In the genomic region with DNA sequence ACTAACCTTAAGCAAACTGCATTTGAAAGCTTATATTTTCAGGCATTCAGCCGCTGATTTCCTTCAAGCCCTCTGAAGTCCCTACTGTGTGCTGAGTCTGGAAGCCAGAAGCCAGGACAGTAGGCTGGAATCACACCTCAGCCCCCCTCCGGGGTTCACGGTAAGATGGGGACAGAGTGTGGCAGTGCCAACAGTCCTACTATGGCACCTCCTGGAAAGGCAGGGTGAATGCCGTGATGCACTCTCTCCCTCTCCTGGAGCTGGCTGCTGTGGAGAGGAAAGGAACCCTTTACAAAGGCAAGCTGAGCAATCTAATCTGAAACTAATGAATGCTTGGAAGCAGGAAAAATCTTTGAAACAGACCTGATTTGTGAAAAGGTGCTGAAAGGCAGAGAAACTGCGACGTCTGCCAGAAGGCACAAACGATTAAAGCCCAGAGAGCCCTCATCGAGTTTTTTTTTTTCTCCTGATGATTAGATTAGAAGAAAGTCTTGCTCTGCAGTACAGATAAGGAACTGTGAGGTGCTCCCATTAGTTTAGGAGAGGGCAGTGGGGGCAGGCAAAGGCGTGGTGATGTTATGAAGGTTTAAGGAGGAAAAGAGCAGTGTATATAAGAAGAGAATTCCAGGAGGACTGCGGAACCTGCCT, we compare ENCODE assay signal across 2 cellular contexts.
TF ChIP-seq lines count a peak whose summit lies in the region.

No MANE protein-coding gene starts in this region.

TF ChIP-seq in HepG2, 621 proteins besides CTCF, POLR2A, EP300 and RAD21:
- TF ChIP-seq MXD4 (CRISPR knock-in tag; IDR thresholded peaks at IDR 0.05) (no peak), ZKSCAN1 (IDR thresholded peaks at IDR 0.05; ENCODE audit: low read length) (0 out of 2 replicates have a peak, but pooled peaks have one; percentile 16)

TF ChIP-seq in K562, 482 proteins besides CTCF, POLR2A, EP300 and RAD21:
- TF ChIP-seq, protein P1, sequence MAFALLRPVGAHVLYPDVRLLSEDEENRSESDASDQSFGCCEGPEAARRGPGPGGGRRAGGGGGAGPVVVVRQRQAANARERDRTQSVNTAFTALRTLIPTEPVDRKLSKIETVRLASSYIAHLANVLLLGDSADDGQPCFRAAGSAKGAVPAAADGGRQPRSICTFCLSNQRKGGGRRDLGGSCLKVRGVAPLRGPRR (CRISPR knock-in tag; IDR thresholded peaks at IDR 0.05) = no peak
- no peak for TF ChIP-seq IFI16 (CRISPR knock-in tag; IDR thresholded peaks at IDR 0.05)
- no peak for TF ChIP-seq ASH1L (IDR thresholded peaks at IDR 0.05; ENCODE audit: borderline replicate concordance, low read depth, partially characterized antibody)
- TF ChIP-seq STAG1 (CRISPR knock-in tag; IDR thresholded peaks at IDR 0.05; ENCODE audit: borderline replicate concordance) = no peak
- TF ChIP-seq CC2D1A (IDR thresholded peaks at IDR 0.05) = no peak
- TF ChIP-seq, protein P2, sequence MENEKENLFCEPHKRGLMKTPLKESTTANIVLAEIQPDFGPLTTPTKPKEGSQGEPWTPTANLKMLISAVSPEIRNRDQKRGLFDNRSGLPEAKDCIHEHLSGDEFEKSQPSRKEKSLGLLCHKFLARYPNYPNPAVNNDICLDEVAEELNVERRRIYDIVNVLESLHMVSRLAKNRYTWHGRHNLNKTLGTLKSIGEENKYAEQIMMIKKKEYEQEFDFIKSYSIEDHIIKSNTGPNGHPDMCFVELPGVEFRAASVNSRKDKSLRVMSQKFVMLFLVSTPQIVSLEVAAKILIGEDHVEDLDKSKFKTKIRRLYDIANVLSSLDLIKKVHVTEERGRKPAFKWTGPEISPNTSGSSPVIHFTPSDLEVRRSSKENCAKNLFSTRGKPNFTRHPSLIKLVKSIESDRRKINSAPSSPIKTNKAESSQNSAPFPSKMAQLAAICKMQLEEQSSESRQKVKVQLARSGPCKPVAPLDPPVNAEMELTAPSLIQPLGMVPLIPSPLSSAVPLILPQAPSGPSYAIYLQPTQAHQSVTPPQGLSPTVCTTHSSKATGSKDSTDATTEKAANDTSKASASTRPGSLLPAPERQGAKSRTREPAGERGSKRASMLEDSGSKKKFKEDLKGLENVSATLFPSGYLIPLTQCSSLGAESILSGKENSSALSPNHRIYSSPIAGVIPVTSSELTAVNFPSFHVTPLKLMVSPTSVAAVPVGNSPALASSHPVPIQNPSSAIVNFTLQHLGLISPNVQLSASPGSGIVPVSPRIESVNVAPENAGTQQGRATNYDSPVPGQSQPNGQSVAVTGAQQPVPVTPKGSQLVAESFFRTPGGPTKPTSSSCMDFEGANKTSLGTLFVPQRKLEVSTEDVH (IDR thresholded peaks at IDR 0.05; ENCODE audit: low read depth, partially characterized antibody) = no peak
- TF ChIP-seq, protein P3, sequence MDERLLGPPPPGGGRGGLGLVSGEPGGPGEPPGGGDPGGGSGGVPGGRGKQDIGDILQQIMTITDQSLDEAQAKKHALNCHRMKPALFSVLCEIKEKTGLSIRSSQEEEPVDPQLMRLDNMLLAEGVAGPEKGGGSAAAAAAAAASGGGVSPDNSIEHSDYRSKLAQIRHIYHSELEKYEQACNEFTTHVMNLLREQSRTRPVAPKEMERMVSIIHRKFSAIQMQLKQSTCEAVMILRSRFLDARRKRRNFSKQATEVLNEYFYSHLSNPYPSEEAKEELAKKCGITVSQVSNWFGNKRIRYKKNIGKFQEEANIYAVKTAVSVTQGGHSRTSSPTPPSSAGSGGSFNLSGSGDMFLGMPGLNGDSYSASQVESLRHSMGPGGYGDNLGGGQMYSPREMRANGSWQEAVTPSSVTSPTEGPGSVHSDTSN (CRISPR knock-in tag; IDR thresholded peaks at IDR 0.05; ENCODE audit: low read depth) = no peak
- TF ChIP-seq, protein P3 (tag; conservative IDR thresholded peaks at IDR 0.05; ENCODE audit: low read depth) = 0 out of 2 replicates have a peak, but pooled peaks have one; percentile 35
- TF ChIP-seq CBX5 (IDR thresholded peaks at IDR 0.05; ENCODE audit: borderline replicate concordance, low read depth) = no peak
- no peak for TF ChIP-seq ZNF316 (IDR thresholded peaks at IDR 0.05)
- no peak for TF ChIP-seq WHSC1 (IDR thresholded peaks at IDR 0.05; ENCODE audit: low read length)
- TF ChIP-seq ZNF263 (CRISPR knock-in tag; IDR thresholded peaks at IDR 0.05; ENCODE audit: borderline replicate concordance) = 0 out of 2 replicates have a peak, but pooled peaks have one; percentile 53
- TF ChIP-seq, protein P4, sequence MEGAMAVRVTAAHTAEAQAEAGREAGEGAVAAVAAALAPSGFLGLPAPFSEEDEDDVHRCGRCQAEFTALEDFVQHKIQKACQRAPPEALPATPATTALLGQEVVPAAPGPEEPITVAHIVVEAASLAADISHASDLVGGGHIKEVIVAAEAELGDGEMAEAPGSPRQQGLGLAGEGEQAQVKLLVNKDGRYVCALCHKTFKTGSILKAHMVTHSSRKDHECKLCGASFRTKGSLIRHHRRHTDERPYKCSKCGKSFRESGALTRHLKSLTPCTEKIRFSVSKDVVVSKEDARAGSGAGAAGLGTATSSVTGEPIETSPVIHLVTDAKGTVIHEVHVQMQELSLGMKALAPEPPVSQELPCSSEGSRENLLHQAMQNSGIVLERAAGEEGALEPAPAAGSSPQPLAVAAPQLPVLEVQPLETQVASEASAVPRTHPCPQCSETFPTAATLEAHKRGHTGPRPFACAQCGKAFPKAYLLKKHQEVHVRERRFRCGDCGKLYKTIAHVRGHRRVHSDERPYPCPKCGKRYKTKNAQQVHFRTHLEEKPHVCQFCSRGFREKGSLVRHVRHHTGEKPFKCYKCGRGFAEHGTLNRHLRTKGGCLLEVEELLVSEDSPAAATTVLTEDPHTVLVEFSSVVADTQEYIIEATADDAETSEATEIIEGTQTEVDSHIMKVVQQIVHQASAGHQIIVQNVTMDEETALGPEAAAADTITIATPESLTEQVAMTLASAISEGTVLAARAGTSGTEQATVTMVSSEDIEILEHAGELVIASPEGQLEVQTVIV (CRISPR knock-in tag; IDR thresholded peaks at IDR 0.05; ENCODE audit: borderline replicate concordance) = no peak
- TF ChIP-seq CBFA2T3 (IDR thresholded peaks at IDR 0.05) = peak; percentile 24; the same call in 1 of the 2 replicates
- TF ChIP-seq, protein P5, sequence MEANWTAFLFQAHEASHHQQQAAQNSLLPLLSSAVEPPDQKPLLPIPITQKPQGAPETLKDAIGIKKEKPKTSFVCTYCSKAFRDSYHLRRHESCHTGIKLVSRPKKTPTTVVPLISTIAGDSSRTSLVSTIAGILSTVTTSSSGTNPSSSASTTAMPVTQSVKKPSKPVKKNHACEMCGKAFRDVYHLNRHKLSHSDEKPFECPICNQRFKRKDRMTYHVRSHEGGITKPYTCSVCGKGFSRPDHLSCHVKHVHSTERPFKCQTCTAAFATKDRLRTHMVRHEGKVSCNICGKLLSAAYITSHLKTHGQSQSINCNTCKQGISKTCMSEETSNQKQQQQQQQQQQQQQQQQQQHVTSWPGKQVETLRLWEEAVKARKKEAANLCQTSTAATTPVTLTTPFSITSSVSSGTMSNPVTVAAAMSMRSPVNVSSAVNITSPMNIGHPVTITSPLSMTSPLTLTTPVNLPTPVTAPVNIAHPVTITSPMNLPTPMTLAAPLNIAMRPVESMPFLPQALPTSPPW (CRISPR knock-in tag; IDR thresholded peaks at IDR 0.05) = peak; percentile 45; the same call in 1 of the 2 replicates
- TF ChIP-seq PPARD (CRISPR knock-in tag; IDR thresholded peaks at IDR 0.05) = no peak
- TF ChIP-seq ZNF384 (IDR thresholded peaks at IDR 0.05; ENCODE audit: low read depth, low read length) = peak; percentile 39; the same call in 1 of the 2 replicates
